1 cellular context compared by ENCODE assay signal in genomic region chr14:94042433-94043091, GRCh38.
TF ChIP-seq lines count a peak whose summit lies in the region.

No MANE protein-coding gene starts in this region.

TF ChIP-seq in SK-N-SH treated with all-trans-retinoic acid at 6 μM for 48 hours, 23 proteins besides CTCF, POLR2A, EP300 and RAD21:
- no peak for TF ChIP-seq TSHZ2 (CRISPR knock-in tag; IDR thresholded peaks at IDR 0.05)
- no peak for TF ChIP-seq CSDC2 (CRISPR knock-in tag; IDR thresholded peaks at IDR 0.05)
- TF ChIP-seq TOX (CRISPR knock-in tag; IDR thresholded peaks at IDR 0.05; ENCODE audit: borderline replicate concordance) = no peak
- TF ChIP-seq SNAI2 (CRISPR knock-in tag; IDR thresholded peaks at IDR 0.05) = no peak
- no peak for TF ChIP-seq PPARA (CRISPR knock-in tag; IDR thresholded peaks at IDR 0.05; ENCODE audit: borderline replicate concordance)
- TF ChIP-seq PATZ1 (CRISPR knock-in tag; IDR thresholded peaks at IDR 0.05; ENCODE audit: borderline replicate concordance) = no peak
- no peak for TF ChIP-seq ZC3H10 (CRISPR knock-in tag; IDR thresholded peaks at IDR 0.05)
- TF ChIP-seq BACH2 (CRISPR knock-in tag; IDR thresholded peaks at IDR 0.05; ENCODE audit: borderline replicate concordance) = no peak
- no peak for TF ChIP-seq ZNF565 (CRISPR knock-in tag; conservative IDR thresholded peaks at IDR 0.05; ENCODE audit: low read depth)
- TF ChIP-seq ISL1 (CRISPR knock-in tag; IDR thresholded peaks at IDR 0.05) = no peak
- no peak for TF ChIP-seq ZFP30 (CRISPR knock-in tag; IDR thresholded peaks at IDR 0.05)
- TF ChIP-seq RARB (CRISPR knock-in tag; IDR thresholded peaks at IDR 0.05) = no peak
- TF ChIP-seq ARNTL (CRISPR knock-in tag; IDR thresholded peaks at IDR 0.05; ENCODE audit: borderline replicate concordance, low read depth) = no peak
- TF ChIP-seq ZNF70 (CRISPR knock-in tag; IDR thresholded peaks at IDR 0.05) = no peak
- TF ChIP-seq, protein P1, sequence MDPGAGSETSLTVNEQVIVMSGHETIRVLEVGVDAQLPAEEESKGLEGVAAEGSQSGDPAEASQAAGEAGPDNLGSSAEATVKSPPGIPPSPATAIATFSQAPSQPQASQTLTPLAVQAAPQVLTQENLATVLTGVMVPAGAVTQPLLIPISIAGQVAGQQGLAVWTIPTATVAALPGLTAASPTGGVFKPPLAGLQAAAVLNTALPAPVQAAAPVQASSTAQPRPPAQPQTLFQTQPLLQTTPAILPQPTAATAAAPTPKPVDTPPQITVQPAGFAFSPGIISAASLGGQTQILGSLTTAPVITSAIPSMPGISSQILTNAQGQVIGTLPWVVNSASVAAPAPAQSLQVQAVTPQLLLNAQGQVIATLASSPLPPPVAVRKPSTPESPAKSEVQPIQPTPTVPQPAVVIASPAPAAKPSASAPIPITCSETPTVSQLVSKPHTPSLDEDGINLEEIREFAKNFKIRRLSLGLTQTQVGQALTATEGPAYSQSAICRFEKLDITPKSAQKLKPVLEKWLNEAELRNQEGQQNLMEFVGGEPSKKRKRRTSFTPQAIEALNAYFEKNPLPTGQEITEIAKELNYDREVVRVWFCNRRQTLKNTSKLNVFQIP (CRISPR knock-in tag; IDR thresholded peaks at IDR 0.05; ENCODE audit: borderline replicate concordance, low read depth) = no peak
- no peak for TF ChIP-seq OSR1 (CRISPR knock-in tag; IDR thresholded peaks at IDR 0.05)
- no peak for TF ChIP-seq ZNF8 (CRISPR knock-in tag; IDR thresholded peaks at IDR 0.05)
